Comparison of ENCODE assay signal across 8 cellular contexts in genomic region chr10:102120142-102120986, GRCh38. TPM values are rescaled to one million over a fixed set of nuclear protein-coding genes. Genes with fewer than 3 reads are reported as not detected.
A peak's percentile ranks its signal among the peaks of the same experiment; 100 is the strongest.
DNase-seq lines count a peak whose midpoint lies in the region; ATAC-seq lines count a peak whose summit lies in the region.

TSS of gene LDB1 (minus strand) at chr10:102120368. CDS start at chr10:102120110, 258 bp downstream.

- peaks cover 41% of the 10 kb centered on the region for H3K79me2 ChIP-seq in ACC112 (ENCODE audit: control insufficient read depth, insufficient read depth, low read length, unreplicated experiment)

- intact Hi-C loops in activated CD4-positive, alpha-beta T cell treated with anti-CD3 and anti-CD28 coated beads, Interleukin-2, amount 10 ng/mL, durations not matched to agents 24 days and 14 days (cut with micrococcal nuclease), result loop anchor here (2.0 kb wide), 1 partner anchor 56 kb away; the partner anchor contains the start of gene HPS6
- intact Hi-C loops in left colon (cut with DNase I, micrococcal nuclease), result no loop called here

- H3K4me1 Mint-ChIP-seq in activated CD4-positive, alpha-beta T cell treated with anti-CD3 and anti-CD28 coated beads, Interleukin-2, amount 10 ng/mL, durations not matched to agents 24 days and 14 days, result peaks cover 49% of the 10 kb centered on the region

- no peaks in the 10 kb centered on the region for H3K9me3 Mint-ChIP-seq in activated CD4-positive, alpha-beta T cell treated with anti-CD3 and anti-CD28 coated beads, Interleukin-2, amount 10 ng/mL, durations not matched to agents 24 days and 14 days

- H3K36me3 ChIP-seq in ACC112 (ENCODE audit: insufficient read depth, low read length), result no peaks in the 10 kb centered on the region

- H3K4me3 Mint-ChIP-seq in activated CD4-positive, alpha-beta T cell treated with anti-CD3 and anti-CD28 coated beads, Interleukin-2, amount 10 ng/mL, durations not matched to agents 24 days and 14 days, result peak within 1 kb of the TSS; percentile 94

- ATAC-seq in GM18520 (IDR thresholded peaks at IDR 0.05; ENCODE audit: unreplicated experiment) (peak; percentile 62), HG03095 (IDR thresholded peaks at IDR 0.05; ENCODE audit: unreplicated experiment) (peak; percentile 54), left colon (peak; percentile 79)

- peak within 1 kb of the TSS; percentile 97 for H3K4me3 ChIP-seq in ACC112 (ENCODE audit: low read depth, low read length)

- DNase-seq in NCI-H510A treated with DMSO at 0.1 percent for 48 hours (lab: John Stamatoyannopoulos, UW), result peak; percentile 62
- DNase-seq in activated CD4-positive, alpha-beta T cell treated with anti-CD3 and anti-CD28 coated beads, Interleukin-2, amount 10 ng/mL, durations not matched to agents 24 days and 14 days, result peak; percentile 91
- peak; percentile 79 for DNase-seq in cortex of kidney (lab: John Stamatoyannopoulos, UW)
- peak; percentile 79 to 83 for DNase-seq in left colon
- DNase-seq in stimulated activated CD4-positive, alpha-beta T cell treated with anti-CD3 and anti-CD28 coated beads, Interleukin-2, amount 100 ng/mL, for 24 hours, result peak; percentile 68 to 70

- H3K27ac Mint-ChIP-seq in activated CD4-positive, alpha-beta T cell treated with anti-CD3 and anti-CD28 coated beads, Interleukin-2, amount 10 ng/mL, durations not matched to agents 24 days and 14 days, result peak within 1 kb of the TSS; percentile 98

- no peaks in the 10 kb centered on the region for H3K27me3 ChIP-seq in ACC112 (ENCODE audit: insufficient read depth, low read length)

- H3K27ac ChIP-seq in ACC112 (ENCODE audit: low read depth, low read length), result peak within 1 kb of the TSS; percentile 64

- H3K4me1 ChIP-seq in ACC112 (ENCODE audit: control insufficient read depth, insufficient read depth, low read length, unreplicated experiment), result peaks cover 46% of the 10 kb centered on the region

- no peaks in the 10 kb centered on the region for H3K27me3 Mint-ChIP-seq in activated CD4-positive, alpha-beta T cell treated with anti-CD3 and anti-CD28 coated beads, Interleukin-2, amount 10 ng/mL, durations not matched to agents 24 days and 14 days

- peak within 1 kb of the TSS; percentile 90 for H2AFZ ChIP-seq in ACC112 (ENCODE audit: low read length, unreplicated experiment)

- peaks cover 5% of the 10 kb centered on the region for H3K36me3 Mint-ChIP-seq in activated CD4-positive, alpha-beta T cell treated with anti-CD3 and anti-CD28 coated beads, Interleukin-2, amount 10 ng/mL, durations not matched to agents 24 days and 14 days (ENCODE audit: low read depth)

RNA-seq across cellular contexts. Expression of gene LDB1, which starts in this region (rescaled TPM):
- 76.4 and 78.2 TPM in 2 replicates for total RNA-seq in activated CD4-positive, alpha-beta T cell treated with anti-CD3 and anti-CD28 coated beads, Interleukin-2, amount 10 ng/mL, durations not matched to agents 24 days and 14 days
- 10 to 100 TPM; 29.5 to 34.6 TPM for total RNA-seq in left colon

Comparison
In these comparisons a context has a peak if more than half of its experiments do, and no peak if none do; other contexts are left out.
1. Peak in every context shown above with its lines: DNase-seq, ATAC-seq, H3K4me3 ChIP-seq and H3K27ac ChIP-seq.